In genomic region chr20:63863021-63863797, GRCh38 we compare ENCODE assay signal across 8 cellular contexts. TPM values are rescaled to one million over a fixed set of nuclear protein-coding genes. Genes with fewer than 3 reads are reported as not detected.
DNase-seq lines count a peak whose midpoint lies in the region; ATAC-seq and TF ChIP-seq lines count a peak whose summit lies in the region.

No MANE protein-coding gene starts in this region.

- CTCF ChIA-PET in AG04450 (lab: Charles Lee), result interaction anchor here (0.6 to 2.4 kb wide), 8 partner anchors 8 to 326 kb away, joined by 3 to 11 read pairs (median 4); partner anchors contain the start of gene PTK6

- H3K4me2 ChIP-seq in KMS-11, result peak overlapping the region; percentile 60

- H3K4me1 ChIP-seq in KMS-11 (ENCODE audit: low read depth, poor library complexity, severe bottlenecking) (peaks cover 13% of the 10 kb centered on the region), colonic mucosa (peaks cover 11% of the 10 kb centered on the region)

- POLR2A ChIA-PET in AG04450 (lab: Yijun Ruan, JAX), result no interaction called here

- no peak for ATAC-seq in naive B cell (ENCODE audit: low read depth in 2 of 2)
- no peak for ATAC-seq in GM21576 (IDR thresholded peaks at IDR 0.05; ENCODE audit: unreplicated experiment)
- no peak for ATAC-seq in HG03342 (IDR thresholded peaks at IDR 0.05; ENCODE audit: unreplicated experiment)

- DNase-seq in AG04450 (ENCODE audit: low read depth, low spot score), result no peak
- DNase-seq in colonic mucosa, result no peak
- DNase-seq in naive B cell, result no peak
- DNase-seq in nucleus accumbens (lab: John Stamatoyannopoulos, UW), result no peak
- no peak for DNase-seq in AG20443 (ENCODE audit: low spot score)

- 0 out of 2 replicates have a peak, but pooled peaks cover 3% of the 10 kb centered on the region for H4K20me1 ChIP-seq in KMS-11 (ENCODE audit: insufficient read depth)

- H3K27ac Mint-ChIP-seq in naive B cell, result peak overlapping the region; percentile 94 to 100 (median 98)

- no peak overlapping the region; the same call in 1 of the 2 replicates for H3K9ac ChIP-seq in KMS-11
- H3K9ac ChIP-seq in colonic mucosa (ENCODE audit: low read depth in 2 of 2, low read length in 2 of 2), result peak overlapping the region; percentile 52 to 90

- H3K27ac ChIP-seq in AG04450 (ENCODE audit: low read depth, low read length) (no peak overlapping the region), KMS-11 (peak overlapping the region; percentile 56; the same call in 1 of the 2 replicates), colonic mucosa (peak overlapping the region; percentile 97)

- peaks cover 30 to 57% (median 46%) of the 10 kb centered on the region in 3 donors for H3K4me1 Mint-ChIP-seq in naive B cell

- H3K4me3 ChIP-seq in AG04450 (ENCODE audit: low read depth, low read length) (peak overlapping the region; percentile 96), KMS-11 (IDR thresholded peaks at IDR 0.05; ENCODE audit: insufficient read depth, low read depth, low read length) (no peak overlapping the region), colonic mucosa (peak overlapping the region; percentile 94)

- H3K36me3 ChIP-seq in KMS-11 (ENCODE audit: insufficient read depth), result no peaks in the 10 kb centered on the region
- no peaks in the 10 kb centered on the region for H3K36me3 ChIP-seq in colonic mucosa

- H3K9me3 ChIP-seq in AG04450 (ENCODE audit: control insufficient read depth, insufficient read depth, low read length) (peaks cover 2% of the 10 kb centered on the region; the same call in 1 of the 2 replicates), colonic mucosa (no peaks in the 10 kb centered on the region)

- intact Hi-C loops in colonic mucosa (cut with DNase I), result loop anchor here (5.0 to 10.0 kb wide), 2 partner anchors 76 to 318 kb away; partner anchors contain the start of gene SRMS

- H3K9me3 Mint-ChIP-seq in naive B cell, result no peaks in the 10 kb centered on the region

- no peaks in the 10 kb centered on the region for H3K27me3 ChIP-seq in AG04450 (ENCODE audit: control insufficient read depth, insufficient read depth, low read length)
- peaks cover 2% of the 10 kb centered on the region; the same call in 1 of the 2 replicates for H3K27me3 ChIP-seq in KMS-11 (ENCODE audit: insufficient read depth, low read depth)
- H3K27me3 ChIP-seq in colonic mucosa, result no peaks in the 10 kb centered on the region

- TF ChIP-seq CTCF in AG04450 (IDR thresholded peaks at IDR 0.05; ENCODE audit: low read depth, low read length) (no peak), KMS-11 (conservative IDR thresholded peaks at IDR 0.05; ENCODE audit: low read depth, low read length) (no peak), colonic mucosa (IDR thresholded peaks at IDR 0.05) (no peak)

- H3K36me3 Mint-ChIP-seq in naive B cell, result no peaks in the 10 kb centered on the region

- peak overlapping the region; percentile 66; the same call in 1 of the 2 replicates for H2AFZ ChIP-seq in KMS-11 (ENCODE audit: low read depth)

- H3K4me3 Mint-ChIP-seq in naive B cell, result peak overlapping the region; percentile 86 to 99 (median 98)

- no peaks in the 10 kb centered on the region for H3K27me3 Mint-ChIP-seq in naive B cell

- H3K79me2 ChIP-seq in KMS-11 (ENCODE audit: insufficient read depth, low read depth), result peaks cover 30% of the 10 kb centered on the region

RNA-seq across cellular contexts. Expression of gene TPD52L2, which starts 1.9 kb away (rescaled TPM):
- polyA plus RNA-seq in AG04450 (2011; rRNA removed), result 202 and 219 TPM in 2 replicates
- polyA minus RNA-seq in AG04450 (2011; rRNA and poly(A)+ RNA removed), result 103 and 111 TPM in 2 replicates
- total RNA-seq in colonic mucosa, result 10 to 100 TPM; 54.0 to 66.1 TPM
- 100 to 1,000 TPM in 1 of 6 donors, 10 to 100 TPM in 5; 61.1 to 105 (median 79.9) TPM for polyA plus RNA-seq in naive B cell (ENCODE audit: low read depth in 6 of 6)

RNA-seq across cellular contexts. Expression of gene ABHD16B, which starts 1.9 kb away (rescaled TPM):
- not detected in 2 replicates for polyA plus RNA-seq in AG04450 (2011; rRNA removed)
- polyA minus RNA-seq in AG04450 (2011; rRNA and poly(A)+ RNA removed), result not detected in 2 replicates
- total RNA-seq in colonic mucosa, result not detected
- polyA plus RNA-seq in naive B cell (ENCODE audit: low read depth in 6 of 6), result 1 to 10 TPM in 1 of 6 donors, not detected in 5; 1.1 TPM

RNA-seq across cellular contexts. Expression of gene DNAJC5, which starts 31.7 kb away (rescaled TPM):
- 36.7 and 40.9 TPM in 2 replicates for polyA plus RNA-seq in AG04450 (2011; rRNA removed)
- 52.0 and 63.4 TPM in 2 replicates for polyA minus RNA-seq in AG04450 (2011; rRNA and poly(A)+ RNA removed)
- 10 to 100 TPM; 58.9 to 63.9 TPM for total RNA-seq in colonic mucosa
- 1 to 10 TPM in 5 of 6 donors, under 1 TPM in 1; 0.23 to 4.2 (median 3.3) TPM for polyA plus RNA-seq in naive B cell (ENCODE audit: low read depth in 6 of 6)

RNA-seq across cellular contexts. Expression of gene ZBTB46, which starts 32.1 kb away (rescaled TPM):
- polyA plus RNA-seq in AG04450 (2011; rRNA removed) (2.0 and 2.8 TPM in 2 replicates), naive B cell (ENCODE audit: low read depth in 6 of 6) (under 1 TPM in 1 of 6 donors, not detected in 5; 0.15 TPM)
- 9.7 and 13.5 TPM in 2 replicates for polyA minus RNA-seq in AG04450 (2011; rRNA and poly(A)+ RNA removed)
- 1 to 10 TPM; 2.1 to 3.2 TPM for total RNA-seq in colonic mucosa
